ENCODE assay signal across 9 cellular contexts in the genomic region with DNA sequence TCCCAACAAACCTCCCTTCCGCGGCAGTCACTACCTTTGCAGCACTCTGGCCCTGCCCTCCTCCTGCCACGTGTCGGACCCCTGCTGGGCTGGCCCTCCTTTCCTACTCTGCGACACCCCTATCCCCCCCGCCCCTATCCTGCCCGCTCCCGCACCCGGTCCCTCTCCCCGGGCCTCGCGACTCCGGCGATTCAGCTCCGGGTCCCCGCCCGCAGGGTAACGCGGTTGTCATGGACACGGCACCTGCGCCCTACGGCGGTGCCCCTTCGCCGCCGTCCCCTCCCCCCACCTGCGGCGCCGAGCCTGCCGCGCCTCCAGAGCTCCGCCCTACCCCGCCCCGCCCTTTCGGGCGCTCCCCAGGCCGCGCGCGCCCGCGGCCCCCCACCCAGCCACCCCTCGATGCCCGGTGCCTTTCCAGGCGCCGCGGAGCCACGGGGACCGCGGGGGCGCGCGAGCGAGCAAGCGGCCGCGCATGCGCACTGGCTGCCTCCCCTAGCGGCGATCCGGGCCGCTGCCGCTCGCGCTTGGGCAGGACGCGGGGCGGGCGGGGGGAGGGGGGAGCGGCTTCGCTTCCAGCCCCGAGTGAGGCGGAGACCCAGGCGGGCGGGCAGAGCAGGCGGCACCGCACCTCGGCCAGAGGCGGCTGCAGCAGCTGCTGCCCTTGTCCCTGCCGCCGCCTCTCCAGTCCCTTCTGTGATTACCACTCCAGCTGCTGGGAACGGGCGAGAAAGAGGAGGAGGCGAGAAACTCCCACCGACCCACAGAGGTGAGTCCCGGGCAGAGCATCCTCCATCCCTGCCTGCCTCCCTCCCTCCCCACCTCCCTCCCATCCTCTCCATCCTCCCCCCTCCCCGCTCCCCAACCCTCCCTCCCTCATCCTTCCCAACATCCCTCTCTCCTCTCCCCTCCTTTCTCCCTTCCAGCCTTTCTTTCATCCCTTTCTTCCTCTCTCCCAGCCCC. TPM values are rescaled to one million over a fixed set of nuclear protein-coding genes. Genes with fewer than 3 reads are reported as not detected.
DNase-seq lines count a peak whose midpoint lies in the region; ATAC-seq and TF ChIP-seq lines count a peak whose summit lies in the region.
"Had no signal": no experiment of that assay in that cellular context is flagged by ENCODE, and none has a peak within 500 bp of the region (broad histone marks: within the 10 kb centered on the region; RNA-seq: fewer than 3 reads in every experiment).

Gene CTNNA2, plus strand, starts transcription at position 610 of the 960 bp plus-strand sequence.

- peaks cover 2 to 3% (median 2%) of the 10 kb centered on the region in 3 donors for H3K27me3 Mint-ChIP-seq in immature natural killer cell (ENCODE audit: low read depth in 3 of 3)

- no peaks in the 10 kb centered on the region for H3K4me1 Mint-ChIP-seq in immature natural killer cell

- TF ChIP-seq CTCF in astrocyte of the cerebellum (IDR thresholded peaks at IDR 0.05; ENCODE audit: low read depth, low read length, missing control alignments), result no peak

- DNase-seq in EL (peak; percentile 35), NCI-H345 (lab: John Stamatoyannopoulos, UW) (peak; percentile 96), astrocyte of the cerebellum (ENCODE audit: low read depth) (peak; percentile 4), immature natural killer cell (no peak)
- peak; percentile 5 for DNase-seq in stimulated activated CD4-positive, alpha-beta T cell treated with anti-CD3 and anti-CD28 coated beads, Interleukin-4, amount 100 ng/mL, for 1 hour

- in situ Hi-C loops in astrocyte of the cerebellum (cut with HindIII; ENCODE audit: low sequenced_read_pairs), result no loop called here

- H3K27ac Mint-ChIP-seq in immature natural killer cell, result no peak within 1 kb of the TSS
- H3K27ac Mint-ChIP-seq: natural killer cell treated with Interleukin-12 subunit alpha and Interleukin-12 subunit beta and Interleukin-15 and Interleukin-18, amount 100 ng/mL, for 72 hours had no signal

- peak within 1 kb of the TSS; percentile 44 for H3K4me3 ChIP-seq in astrocyte of the cerebellum (ENCODE audit: low read depth, low read length)

- peaks cover 5 to 36% (median 18%) of the 10 kb centered on the region in 6 donors for H3K9me3 Mint-ChIP-seq in immature natural killer cell

- peaks cover 0 to 8% (median 0%) of the 10 kb centered on the region in 3 donors for H3K36me3 Mint-ChIP-seq in immature natural killer cell

- ATAC-seq in HG02623 (IDR thresholded peaks at IDR 0.05; ENCODE audit: unreplicated experiment), result peak; percentile 51
- ATAC-seq in GM18520 (IDR thresholded peaks at IDR 0.05; ENCODE audit: unreplicated experiment), result no peak
- no peak for ATAC-seq in GM21526 (IDR thresholded peaks at IDR 0.05; ENCODE audit: low FRiP score, unreplicated experiment)

- H3K4me3 Mint-ChIP-seq in immature natural killer cell, result peak within 1 kb of the TSS in 3 of 5 donors; percentile 25 to 46 (median 32)
- H3K4me3 Mint-ChIP-seq: natural killer cell treated with Interleukin-12 subunit alpha and Interleukin-12 subunit beta and Interleukin-15 and Interleukin-18, amount 100 ng/mL, for 72 hours had no signal

RNA-seq across cellular contexts. Expression of gene CTNNA2, which starts in this region (rescaled TPM):
- polyA plus RNA-seq in immature natural killer cell, result not detected

Comparison
In these comparisons a context has a peak if more than half of its experiments do, and no peak if none do; other contexts are left out.
1. DNase-seq: peak in EL (single experiment), NCI-H345 (single experiment), astrocyte of the cerebellum (single experiment) and stimulated activated CD4-positive, alpha-beta T cell treated with anti-CD3 and anti-CD28 coated beads, Interleukin-4, amount 100 ng/mL, for 1 hour (single experiment); none in immature natural killer cell (0 of 3).